In the genomic region with DNA sequence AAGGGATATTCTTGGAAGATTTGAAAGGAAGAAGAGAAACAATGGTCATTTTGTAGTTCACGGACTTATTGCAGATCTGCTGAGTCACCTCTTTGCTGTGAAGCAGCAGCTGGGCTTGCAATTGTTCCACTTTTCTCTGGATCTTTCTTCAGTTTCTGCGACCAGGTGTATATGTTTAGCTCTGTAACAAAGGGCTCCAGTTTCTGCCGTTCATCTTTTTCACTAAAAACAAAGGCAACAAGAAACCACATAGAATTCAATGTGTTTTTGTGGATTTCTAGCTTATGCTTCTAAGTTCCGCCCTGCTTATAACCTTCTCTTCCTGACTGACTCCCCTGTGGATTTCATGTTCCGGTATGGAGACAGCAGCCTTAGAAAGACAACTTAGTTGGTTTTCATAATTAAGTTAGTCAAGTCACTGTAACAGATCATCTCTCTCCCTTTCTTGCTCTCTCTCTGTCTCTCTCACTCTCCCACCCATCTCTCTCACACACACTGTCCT, we compare ENCODE assay signal across 13 cellular contexts.
DNase-seq lines count a peak whose midpoint lies in the region; ATAC-seq, FAIRE-seq and TF ChIP-seq lines count a peak whose summit lies in the region.
"Had no signal": no experiment of that assay in that cellular context is flagged by ENCODE, and none has a peak within 500 bp of the region (broad histone marks: within the 10 kb centered on the region; RNA-seq: fewer than 3 reads in every experiment).

No MANE protein-coding gene starts in this region.

- peaks cover 14% of the 10 kb centered on the region for H3K4me1 Mint-ChIP-seq in neural crest cell
- H3K4me1 Mint-ChIP-seq: CD4-positive, CD25-positive, alpha-beta regulatory T cell had no signal

- peak; percentile 29 for DNase-seq in DMS53 treated with DMSO at 0.1 percent for 48 hours (lab: John Stamatoyannopoulos, UW; ENCODE audit: unreplicated experiment)
- DNase-seq in NCI-H460 (ENCODE audit: extremely low read depth, low read depth): peak; percentile 27
- DNase-seq in choroid plexus epithelial cell (ENCODE audit: low read depth): peak; percentile 33
- DNase-seq in neural crest cell (ENCODE audit: low read depth, low spot score): no peak
- DNase-seq in NCI-H748 treated with DMSO at 0.1 percent for 48 hours (lab: John Stamatoyannopoulos, UW): no peak
- no peak for DNase-seq in EL
- no peak for DNase-seq in kidney
- DNase-seq: activated T-cell treated with anti-CD3 and anti-CD28 coated beads, Interleukin-2, amount 50 U/mL, for 1 hour; caudate nucleus; CD4-positive, CD25-positive, alpha-beta regulatory T cell; foreskin fibroblast had no signal

- intact Hi-C loops in kidney (cut with DNase I): no loop called here

- H3K27me3 Mint-ChIP-seq in neural crest cell (ENCODE audit: low read depth): no peaks in the 10 kb centered on the region
- H3K27me3 Mint-ChIP-seq: CD4-positive, CD25-positive, alpha-beta regulatory T cell had no signal

- H3K36me3 ChIP-seq in kidney (ENCODE audit: control insufficient read depth in 1 of 2, insufficient read depth in 2 of 2, low read length in 2 of 2): no peaks in the 10 kb centered on the region

- no peak for ATAC-seq in HG03460 (IDR thresholded peaks at IDR 0.05; ENCODE audit: unreplicated experiment)

- no peak overlapping the region for H3K9ac ChIP-seq in kidney (ENCODE audit: low read length in 2 of 2)

- FAIRE-seq in kidney (lab: Jason Lieb, UNC): no peak
- FAIRE-seq: TTC549 had no signal

- H3K4me3 ChIP-seq in choroid plexus epithelial cell (ENCODE audit: low read depth, low read length) (peak overlapping the region; percentile 7), kidney (ENCODE audit: low read length in 2 of 2) (no peak overlapping the region)

- H3K9me3 Mint-ChIP-seq in neural crest cell: peaks cover 7% of the 10 kb centered on the region

- no peak overlapping the region for H3K27ac ChIP-seq in kidney (ENCODE audit: low read depth in 2 of 2, low read length in 2 of 2)

- TF ChIP-seq CTCF in choroid plexus epithelial cell (conservative IDR thresholded peaks at IDR 0.05; ENCODE audit: low read depth, low read length) (no peak), neural crest cell (conservative IDR thresholded peaks at IDR 0.05) (no peak), kidney (IDR thresholded peaks at IDR 0.05; ENCODE audit: borderline replicate concordance, extremely low read depth, insufficient read depth) (no peak)

- peak overlapping the region; percentile 81 for H3K27ac Mint-ChIP-seq in neural crest cell (ENCODE audit: unreplicated experiment)
- H3K27ac Mint-ChIP-seq: CD4-positive, CD25-positive, alpha-beta regulatory T cell had no signal

- no peaks in the 10 kb centered on the region for H3K36me3 Mint-ChIP-seq in neural crest cell (ENCODE audit: low read depth)
- H3K36me3 Mint-ChIP-seq: CD4-positive, CD25-positive, alpha-beta regulatory T cell had no signal

- H3K4me1 ChIP-seq in kidney (ENCODE audit: control insufficient read depth in 1 of 2, insufficient read depth in 1 of 2, low read depth in 1 of 2, low read length in 2 of 2): no peaks in the 10 kb centered on the region

- H3K4me3 Mint-ChIP-seq in neural crest cell: no peak overlapping the region
- H3K4me3 Mint-ChIP-seq: CD4-positive, CD25-positive, alpha-beta regulatory T cell had no signal

- H3K9me3 ChIP-seq in kidney (ENCODE audit: control insufficient read depth in 1 of 2, low read length in 2 of 2): no peaks in the 10 kb centered on the region

Comparison
In these comparisons a context has a peak if more than half of its experiments do, and no peak if none do; other contexts are left out.
1. DNase-seq: peak in DMS53 treated with DMSO at 0.1 percent for 48 hours (single experiment), NCI-H460 (single experiment) and choroid plexus epithelial cell (single experiment); none in neural crest cell (single experiment), NCI-H748 treated with DMSO at 0.1 percent for 48 hours (single experiment), EL (single experiment) and kidney (single experiment).